Comparison of ENCODE assay signal across 8 cellular contexts in the genomic region with DNA sequence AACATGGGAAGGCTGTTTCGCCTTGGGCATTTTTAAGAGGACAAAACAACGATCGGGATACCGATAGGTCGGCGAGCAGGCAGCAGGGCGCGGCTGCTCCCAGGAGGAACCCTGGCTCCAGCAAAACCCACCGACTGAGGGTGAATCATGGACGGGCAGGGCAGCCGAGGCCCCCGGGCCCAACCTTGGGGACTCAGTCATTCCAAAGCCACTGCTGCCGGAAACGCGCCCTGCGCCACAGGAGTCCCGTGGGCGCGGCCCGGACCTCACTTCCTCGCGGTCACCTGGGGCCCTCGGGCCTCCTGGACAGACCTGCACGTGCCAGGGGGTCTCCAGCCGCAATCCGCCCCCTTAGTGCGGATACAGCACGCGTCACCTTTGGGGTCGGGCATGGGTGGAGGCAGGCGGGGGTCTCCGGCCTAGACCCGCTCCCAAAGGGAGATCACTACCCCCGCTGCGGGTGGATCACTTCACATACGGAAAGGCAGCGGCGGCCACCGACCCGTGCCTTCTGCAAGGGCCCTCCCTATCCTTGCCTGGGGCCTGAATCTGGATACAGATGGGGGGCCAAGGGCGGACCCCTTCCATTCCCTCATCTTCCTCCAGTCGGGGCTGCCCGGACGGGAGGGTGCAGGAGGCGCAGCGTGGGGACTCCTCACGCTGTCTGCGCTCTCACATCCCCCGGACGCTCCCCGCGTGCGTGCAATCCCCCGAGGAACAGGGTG.
DNase-seq lines count a peak whose midpoint lies in the region; ATAC-seq and TF ChIP-seq lines count a peak whose summit lies in the region.

No MANE protein-coding gene starts in this region.

- DNase-seq in NCI-H146 (lab: John Stamatoyannopoulos, UW) (peak; percentile 39), NCI-H146 treated with DMSO at 0.1 percent for 48 hours (lab: John Stamatoyannopoulos, UW; ENCODE audit: unreplicated experiment) (no peak), NCI-H226 (peak; percentile 33), activated T-cell treated with anti-CD3 and anti-CD28 coated beads for 1 hour (ENCODE audit: low read depth) (peak; percentile 4), epithelial cell of esophagus (ENCODE audit: low read depth) (peak; percentile 65)

- TF ChIP-seq CTCF in epithelial cell of esophagus (IDR thresholded peaks at IDR 0.05; ENCODE audit: insufficient read depth, low read depth, low read length, missing control alignments): no peak

- peaks cover 2% of the 10 kb centered on the region in 2 donors for H3K36me3 ChIP-seq in mucosa of rectum (ENCODE audit: control insufficient read depth in 2 of 2, insufficient read depth in 2 of 2, low read length in 2 of 2)

- peaks cover 31% of the 10 kb centered on the region for H3K36me3 Mint-ChIP-seq in stimulated activated memory B cell treated with anti-CD40 and anti-IgM and Interleukin-4, amounts not matched to agents 10 μg/mL and 1 μg/mL and 100 μg/mL, for 72 hours

- peak overlapping the region; percentile 95 to 96 for H3K27ac ChIP-seq in mucosa of rectum (ENCODE audit: low read depth in 2 of 2, low read length in 2 of 2)

- H3K4me3 Mint-ChIP-seq in stimulated activated memory B cell treated with anti-CD40 and anti-IgM and Interleukin-4, amounts not matched to agents 10 μg/mL and 1 μg/mL and 100 μg/mL, for 72 hours: peak overlapping the region; percentile 91

- peak overlapping the region; percentile 91 for H3K27ac Mint-ChIP-seq in stimulated activated memory B cell treated with anti-CD40 and anti-IgM and Interleukin-4, amounts not matched to agents 10 μg/mL and 1 μg/mL and 100 μg/mL, for 72 hours

- H3K4me3 ChIP-seq in epithelial cell of esophagus (ENCODE audit: low read length): peak overlapping the region; percentile 75
- H3K4me3 ChIP-seq in mucosa of rectum (ENCODE audit: low read length in 2 of 2): peak overlapping the region; percentile 80 to 98

- H3K27me3 Mint-ChIP-seq in stimulated activated memory B cell treated with anti-CD40 and anti-IgM and Interleukin-4, amounts not matched to agents 10 μg/mL and 1 μg/mL and 100 μg/mL, for 72 hours: no peaks in the 10 kb centered on the region

- H3K27me3 ChIP-seq in mucosa of rectum (ENCODE audit: control insufficient read depth in 2 of 2, insufficient read depth in 2 of 2, low read length in 2 of 2): no peaks in the 10 kb centered on the region

- H3K9ac ChIP-seq in mucosa of rectum (ENCODE audit: low read depth in 1 of 2, low read length in 2 of 2): peak overlapping the region; percentile 91 to 98

- peak; percentile 23 for ATAC-seq in HG02840 (IDR thresholded peaks at IDR 0.05; ENCODE audit: low FRiP score, unreplicated experiment)
- peak; percentile 52 for ATAC-seq in stimulated activated memory B cell treated with anti-CD40 and anti-IgM and Interleukin-4, amounts not matched to agents 10 μg/mL and 1 μg/mL and 100 μg/mL, for 72 hours

- no peaks in the 10 kb centered on the region for H3K9me3 ChIP-seq in mucosa of rectum (ENCODE audit: control insufficient read depth in 2 of 2, low read length in 2 of 2)

- H3K4me1 ChIP-seq in mucosa of rectum (ENCODE audit: control insufficient read depth in 2 of 2, insufficient read depth in 2 of 2, low read length in 2 of 2): peaks cover 37 to 45% of the 10 kb centered on the region in 2 donors

- H3K9me3 Mint-ChIP-seq in stimulated activated memory B cell treated with anti-CD40 and anti-IgM and Interleukin-4, amounts not matched to agents 10 μg/mL and 1 μg/mL and 100 μg/mL, for 72 hours: no peaks in the 10 kb centered on the region

- peaks cover 65% of the 10 kb centered on the region for H3K4me1 Mint-ChIP-seq in stimulated activated memory B cell treated with anti-CD40 and anti-IgM and Interleukin-4, amounts not matched to agents 10 μg/mL and 1 μg/mL and 100 μg/mL, for 72 hours
